Comparison of ENCODE assay signal across 1 cellular context in the genomic region with DNA sequence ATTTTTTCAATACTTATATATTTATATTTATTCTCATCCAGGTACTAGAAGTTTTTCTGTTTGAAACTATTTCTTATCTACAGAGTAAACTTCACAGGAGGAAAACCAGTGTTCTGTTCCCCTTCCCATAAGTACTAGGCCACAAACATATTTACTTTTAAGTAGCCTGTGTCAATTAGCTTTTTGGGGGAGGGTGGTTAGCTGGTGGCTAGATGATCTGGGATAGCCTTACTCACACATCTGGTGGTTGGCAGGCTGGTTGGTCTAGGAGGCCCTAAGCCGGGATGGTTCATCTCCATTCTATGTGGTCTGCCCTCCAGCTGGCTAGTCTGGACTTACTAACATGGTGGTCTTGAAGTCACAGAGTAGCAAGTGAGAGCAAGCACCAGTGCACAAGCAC.
A peak's percentile ranks its signal among the peaks of the same experiment; 100 is the strongest.
TF ChIP-seq lines count a peak whose summit lies in the region.

No MANE protein-coding gene starts in this region.

TF ChIP-seq in HepG2, 621 proteins besides CTCF, POLR2A, EP300 and RAD21 (continued from another document):
- TF ChIP-seq HNF1A (IDR thresholded peaks at IDR 0.05; ENCODE audit: low read depth) (no peak), HNF1A (CRISPR knock-in tag; IDR thresholded peaks at IDR 0.05; ENCODE audit: borderline replicate concordance) (no peak), ISL2 (CRISPR knock-in tag; IDR thresholded peaks at IDR 0.05) (peak; percentile 48; the same call in 1 of the 2 replicates), TBX3 (IDR thresholded peaks at IDR 0.05; ENCODE audit: borderline replicate concordance) (peak; percentile 34; the same call in 1 of the 2 replicates), ZNF331 (CRISPR knock-in tag; IDR thresholded peaks at IDR 0.05) (0 out of 2 replicates have a peak, but pooled peaks have one; percentile 23), TARDBP (CRISPR knock-in tag; IDR thresholded peaks at IDR 0.05) (0 out of 2 replicates have a peak, but pooled peaks have one; percentile 38), REPIN1 (CRISPR knock-in tag; IDR thresholded peaks at IDR 0.05; ENCODE audit: borderline replicate concordance, low read depth) (no peak), SALL1 (CRISPR knock-in tag; IDR thresholded peaks at IDR 0.05) (peak; percentile 43), ZNF281 (CRISPR knock-in tag; IDR thresholded peaks at IDR 0.05; ENCODE audit: borderline replicate concordance) (peak; percentile 99), RXRB (CRISPR knock-in tag; IDR thresholded peaks at IDR 0.05; ENCODE audit: borderline replicate concordance) (0 out of 2 replicates have a peak, but pooled peaks have one; percentile 18), ZNF567 (CRISPR knock-in tag; IDR thresholded peaks at IDR 0.05; ENCODE audit: borderline replicate concordance) (no peak), HNF4A (CRISPR knock-in tag; IDR thresholded peaks at IDR 0.05) (0 out of 2 replicates have a peak, but pooled peaks have one; percentile 24), ARID3A (IDR thresholded peaks at IDR 0.05; ENCODE audit: low read depth, low read length) (no peak), PAF1 (CRISPR knock-in tag; IDR thresholded peaks at IDR 0.05) (no peak), SIN3A (IDR thresholded peaks at IDR 0.05; ENCODE audit: borderline replicate concordance, low read depth, low read length) (no peak), ZNF670 (CRISPR knock-in tag; IDR thresholded peaks at IDR 0.05; ENCODE audit: borderline replicate concordance) (no peak), MIXL1 (CRISPR knock-in tag; IDR thresholded peaks at IDR 0.05) (0 out of 2 replicates have a peak, but pooled peaks have one; percentile 17), GATAD2A (CRISPR knock-in tag; IDR thresholded peaks at IDR 0.05) (peak; percentile 49; the same call in 1 of the 2 replicates), NFYB (CRISPR knock-in tag; IDR thresholded peaks at IDR 0.05) (no peak), BCL6 (CRISPR knock-in tag; IDR thresholded peaks at IDR 0.05) (peak; percentile 77), NCOA2 (CRISPR knock-in tag; IDR thresholded peaks at IDR 0.05) (peak; percentile 64), SOX6 (IDR thresholded peaks at IDR 0.05) (no peak), SOX6 (CRISPR knock-in tag; IDR thresholded peaks at IDR 0.05) (peak; percentile 32; the same call in 1 of the 2 replicates), ARID5B (CRISPR knock-in tag; IDR thresholded peaks at IDR 0.05) (peak; percentile 65), ZNF121 (CRISPR knock-in tag; IDR thresholded peaks at IDR 0.05) (no peak), ZNF546 (CRISPR knock-in tag; conservative IDR thresholded peaks at IDR 0.05) (no peak), SIX1 (CRISPR knock-in tag; IDR thresholded peaks at IDR 0.05; ENCODE audit: borderline replicate concordance) (0 out of 2 replicates have a peak, but pooled peaks have one; percentile 29), HMG20B (CRISPR knock-in tag; conservative IDR thresholded peaks at IDR 0.05) (0 out of 2 replicates have a peak, but pooled peaks have one; percentile 40), FOSL2 (CRISPR knock-in tag; IDR thresholded peaks at IDR 0.05) (peak; percentile 33; the same call in 1 of the 2 replicates), E2F1 (CRISPR knock-in tag; IDR thresholded peaks at IDR 0.05) (no peak), ZNF605 (CRISPR knock-in tag; IDR thresholded peaks at IDR 0.05) (no peak), RCOR2 (CRISPR knock-in tag; IDR thresholded peaks at IDR 0.05) (0 out of 2 replicates have a peak, but pooled peaks have one; percentile 15), SMAD1 (CRISPR knock-in tag; IDR thresholded peaks at IDR 0.05; ENCODE audit: borderline replicate concordance, low read depth) (no peak), ZNF720 (CRISPR knock-in tag; IDR thresholded peaks at IDR 0.05) (no peak), ZKSCAN8 (CRISPR knock-in tag; IDR thresholded peaks at IDR 0.05; ENCODE audit: borderline replicate concordance) (peak; percentile 43; the same call in 1 of the 2 replicates), CREM (IDR thresholded peaks at IDR 0.05) (peak; percentile 37; the same call in 1 of the 2 replicates), CREM (CRISPR knock-in tag; IDR thresholded peaks at IDR 0.05) (no peak), FOXA3 (CRISPR knock-in tag; IDR thresholded peaks at IDR 0.05) (peak; percentile 93), FOXA1 (IDR thresholded peaks at IDR 0.05) (peak; percentile 84), FOXA1 (CRISPR knock-in tag; IDR thresholded peaks at IDR 0.05) (peak; percentile 92), RARA (CRISPR knock-in tag; IDR thresholded peaks at IDR 0.05) (peak; percentile 44; the same call in 1 of the 2 replicates), HMG20A (CRISPR knock-in tag; IDR thresholded peaks at IDR 0.05; ENCODE audit: borderline replicate concordance) (peak; percentile 25; the same call in 1 of the 2 replicates), ZSCAN22 (CRISPR knock-in tag; IDR thresholded peaks at IDR 0.05) (no peak), KAT8 (CRISPR knock-in tag; IDR thresholded peaks at IDR 0.05) (0 out of 2 replicates have a peak, but pooled peaks have one; percentile 15)
- TF ChIP-seq, protein P1, sequence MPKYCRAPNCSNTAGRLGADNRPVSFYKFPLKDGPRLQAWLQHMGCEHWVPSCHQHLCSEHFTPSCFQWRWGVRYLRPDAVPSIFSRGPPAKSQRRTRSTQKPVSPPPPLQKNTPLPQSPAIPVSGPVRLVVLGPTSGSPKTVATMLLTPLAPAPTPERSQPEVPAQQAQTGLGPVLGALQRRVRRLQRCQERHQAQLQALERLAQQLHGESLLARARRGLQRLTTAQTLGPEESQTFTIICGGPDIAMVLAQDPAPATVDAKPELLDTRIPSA (CRISPR knock-in tag; IDR thresholded peaks at IDR 0.05; ENCODE audit: borderline replicate concordance): no peak
- TF ChIP-seq, protein P2, sequence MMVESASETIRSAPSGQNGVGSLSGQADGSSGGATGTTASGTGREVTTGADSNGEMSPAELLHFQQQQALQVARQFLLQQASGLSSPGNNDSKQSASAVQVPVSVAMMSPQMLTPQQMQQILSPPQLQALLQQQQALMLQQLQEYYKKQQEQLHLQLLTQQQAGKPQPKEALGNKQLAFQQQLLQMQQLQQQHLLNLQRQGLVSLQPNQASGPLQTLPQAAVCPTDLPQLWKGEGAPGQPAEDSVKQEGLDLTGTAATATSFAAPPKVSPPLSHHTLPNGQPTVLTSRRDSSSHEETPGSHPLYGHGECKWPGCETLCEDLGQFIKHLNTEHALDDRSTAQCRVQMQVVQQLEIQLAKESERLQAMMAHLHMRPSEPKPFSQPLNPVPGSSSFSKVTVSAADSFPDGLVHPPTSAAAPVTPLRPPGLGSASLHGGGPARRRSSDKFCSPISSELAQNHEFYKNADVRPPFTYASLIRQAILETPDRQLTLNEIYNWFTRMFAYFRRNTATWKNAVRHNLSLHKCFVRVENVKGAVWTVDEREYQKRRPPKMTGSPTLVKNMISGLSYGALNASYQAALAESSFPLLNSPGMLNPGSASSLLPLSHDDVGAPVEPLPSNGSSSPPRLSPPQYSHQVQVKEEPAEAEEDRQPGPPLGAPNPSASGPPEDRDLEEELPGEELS (CRISPR knock-in tag; IDR thresholded peaks at IDR 0.05): peak; percentile 76
